11 cellular contexts compared by ENCODE assay signal in the genomic region with DNA sequence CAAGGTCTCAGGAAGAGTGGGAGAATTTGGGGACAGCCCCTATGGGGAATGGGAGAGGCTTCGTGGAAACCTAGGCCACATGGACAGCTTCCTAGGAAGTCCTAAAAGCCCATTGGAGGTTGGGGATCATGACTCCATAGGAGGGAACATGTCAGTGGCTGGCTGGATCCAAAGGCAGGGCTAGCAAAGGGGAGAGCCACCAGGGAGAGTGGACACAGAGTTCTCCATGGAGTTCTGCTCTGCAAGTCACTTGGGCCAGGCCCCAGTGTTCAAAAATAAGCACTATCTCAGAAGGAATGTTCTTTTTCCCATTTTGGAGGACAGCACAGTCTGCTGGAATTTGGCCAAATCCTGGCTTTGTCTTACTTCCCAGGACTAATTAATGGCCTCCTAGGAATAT.
"Had no signal": no experiment of that assay in that cellular context is flagged by ENCODE, and none has a peak within 500 bp of the region (broad histone marks: within the 10 kb centered on the region; RNA-seq: fewer than 3 reads in every experiment).

No MANE protein-coding gene starts in this region.

- ATAC-seq: activated T-helper 17 cell treated with anti-CD3 and anti-CD28 coated beads, Interleukin-2, amount 50 U/mL, for 72 hours; body of pancreas; pancreas had no signal

- H3K4me1 ChIP-seq: body of pancreas, left lung, pancreas had no signal

- H3K4me3 ChIP-seq: body of pancreas, dorsolateral prefrontal cortex, left lung, pancreas, SK-N-MC had no signal

- H3K27me3 ChIP-seq: body of pancreas, dorsolateral prefrontal cortex, left lung, pancreas had no signal

- H3K9me3 ChIP-seq: body of pancreas, left lung, pancreas had no signal

- DNase-seq: activated CD4-positive, alpha-beta T cell treated with anti-CD3 and anti-CD28 coated beads for 48 hours; activated CD8-positive, alpha-beta memory T cell treated with anti-CD3 and anti-CD28 coated beads for 24 hours; activated naive CD4-positive, alpha-beta T cell treated with anti-CD3 and anti-CD28 coated beads, Interleukin-2, amount 50 U/mL, for 16 hours; activated T-cell treated with anti-CD3 and anti-CD28 coated beads for 4 hours; dorsolateral prefrontal cortex; glutamatergic neuron; left lung; pancreas had no signal

- H3K27ac ChIP-seq: body of pancreas, left lung, pancreas, SK-N-MC had no signal

- H3K36me3 ChIP-seq: left lung, pancreas had no signal
